6 cellular contexts compared by ENCODE assay signal in genomic region chr12:81843599-81843998, GRCh38.
"Had no signal": no experiment of that assay in that cellular context is flagged by ENCODE, and none has a peak within 500 bp of the region (broad histone marks: within the 10 kb centered on the region; RNA-seq: fewer than 3 reads in every experiment).

No MANE protein-coding gene starts in this region.

- H3K27ac ChIP-seq: HL-60 had no signal

- ATAC-seq: HepG2, K562 had no signal

- H3K4me3 ChIP-seq: K562 had no signal

- DNase-seq: IMR-90, KBM-7 had no signal

- FAIRE-seq: HepG2, HTR-8/SVneo, K562 had no signal
